In genomic region chr15:33215941-33216872, GRCh38 we compare ENCODE assay signal across 9 cellular contexts. TPM values are rescaled to one million over a fixed set of nuclear protein-coding genes. Genes with fewer than 3 reads are reported as not detected.
A peak's percentile ranks its signal among the peaks of the same experiment; 100 is the strongest.
DNase-seq lines count a peak whose midpoint lies in the region; ATAC-seq and TF ChIP-seq lines count a peak whose summit lies in the region.
"Had no signal": no experiment of that assay in that cellular context is flagged by ENCODE, and none has a peak within 500 bp of the region (broad histone marks: within the 10 kb centered on the region; RNA-seq: fewer than 3 reads in every experiment).

No MANE protein-coding gene starts in this region.

- ATAC-seq in stimulated activated memory B cell treated with anti-CD40 and anti-IgM and Interleukin-4, amounts not matched to agents 10 μg/mL and 1 μg/mL and 100 μg/mL, for 72 hours, result no peak
- ATAC-seq: naive thymus-derived CD8-positive, alpha-beta T cell had no signal

- peaks cover 4% of the 10 kb centered on the region for H3K9me3 Mint-ChIP-seq in glutamatergic neuron (ENCODE audit: unreplicated experiment)
- no peaks in the 10 kb centered on the region for H3K9me3 Mint-ChIP-seq in stimulated activated memory B cell treated with anti-CD40 and anti-IgM and Interleukin-4, amounts not matched to agents 10 μg/mL and 1 μg/mL and 100 μg/mL, for 72 hours
- H3K9me3 Mint-ChIP-seq: naive thymus-derived CD8-positive, alpha-beta T cell had no signal

- no peak overlapping the region for H3K4me3 Mint-ChIP-seq in glutamatergic neuron (ENCODE audit: unreplicated experiment)
- no peak overlapping the region for H3K4me3 Mint-ChIP-seq in stimulated activated memory B cell treated with anti-CD40 and anti-IgM and Interleukin-4, amounts not matched to agents 10 μg/mL and 1 μg/mL and 100 μg/mL, for 72 hours
- H3K4me3 Mint-ChIP-seq: naive thymus-derived CD8-positive, alpha-beta T cell had no signal

- DNase-seq in ACHN, result peak; percentile 36
- peak; percentile 42 for DNase-seq in GM13976 (ENCODE audit: low spot score)
- DNase-seq in SK-MEL-5 (ENCODE audit: low read depth, low spot score), result peak; percentile 58
- no peak for DNase-seq in glutamatergic neuron
- no peak for DNase-seq in effector CD4-positive, alpha-beta T cell
- DNase-seq in C1 segment of cervical spinal cord (lab: John Stamatoyannopoulos, UW), result no peak
- DNase-seq in NCI-H1048 (lab: John Stamatoyannopoulos, UW), result no peak

- H3K36me3 Mint-ChIP-seq in glutamatergic neuron (ENCODE audit: unreplicated experiment), result no peaks in the 10 kb centered on the region
- H3K36me3 Mint-ChIP-seq in stimulated activated memory B cell treated with anti-CD40 and anti-IgM and Interleukin-4, amounts not matched to agents 10 μg/mL and 1 μg/mL and 100 μg/mL, for 72 hours, result no peaks in the 10 kb centered on the region
- H3K36me3 Mint-ChIP-seq: naive thymus-derived CD8-positive, alpha-beta T cell had no signal

- in situ Hi-C loops in ACHN (cut with HindIII; ENCODE audit: low pct_ligation_motif_present, low pct_unique_long_range_greater_than_20kb, low sequenced_read_pairs), result no loop called here
- in situ Hi-C loops in GM13976 (cut with MboI; ENCODE audit: low sequenced_read_pairs, unreplicated experiment), result no loop called here
- in situ Hi-C loops in SK-MEL-5 (cut with HindIII; ENCODE audit: low pct_unique_long_range_greater_than_20kb, low sequenced_read_pairs), result no loop called here

- H3K27ac Mint-ChIP-seq in glutamatergic neuron (ENCODE audit: unreplicated experiment), result no peak overlapping the region
- no peak overlapping the region for H3K27ac Mint-ChIP-seq in stimulated activated memory B cell treated with anti-CD40 and anti-IgM and Interleukin-4, amounts not matched to agents 10 μg/mL and 1 μg/mL and 100 μg/mL, for 72 hours
- H3K27ac Mint-ChIP-seq: naive thymus-derived CD8-positive, alpha-beta T cell had no signal

- H3K4me1 Mint-ChIP-seq in glutamatergic neuron (ENCODE audit: low read depth, unreplicated experiment), result peaks cover 7% of the 10 kb centered on the region
- H3K4me1 Mint-ChIP-seq in stimulated activated memory B cell treated with anti-CD40 and anti-IgM and Interleukin-4, amounts not matched to agents 10 μg/mL and 1 μg/mL and 100 μg/mL, for 72 hours, result no peaks in the 10 kb centered on the region
- H3K4me1 Mint-ChIP-seq: naive thymus-derived CD8-positive, alpha-beta T cell had no signal

- H3K27me3 Mint-ChIP-seq in glutamatergic neuron (ENCODE audit: unreplicated experiment), result peaks cover 4% of the 10 kb centered on the region
- peaks cover 9% of the 10 kb centered on the region for H3K27me3 Mint-ChIP-seq in stimulated activated memory B cell treated with anti-CD40 and anti-IgM and Interleukin-4, amounts not matched to agents 10 μg/mL and 1 μg/mL and 100 μg/mL, for 72 hours

- peak; percentile 31 for TF ChIP-seq CTCF in GM13976 (IDR thresholded peaks at IDR 0.05; ENCODE audit: borderline replicate concordance, control extremely low read depth, extremely low read depth, insufficient read depth, missing control alignments)
- TF ChIP-seq CTCF in glutamatergic neuron (IDR thresholded peaks at IDR 0.05; ENCODE audit: partially characterized antibody, unreplicated experiment), result peak; percentile 40

RNA-seq across cellular contexts. Expression of gene FMN1, which starts 21.7 kb away (rescaled TPM):
- total RNA-seq in SK-MEL-5 (2014; rRNA removed; shearing (Covaris generic)), result 87.0 and 96.0 TPM in 2 replicates
- 42.4 and 63.2 TPM in 2 replicates for polyA plus RNA-seq in SK-MEL-5 (2015; cell fraction: cytosol; rRNA removed)
- polyA plus RNA-seq in SK-MEL-5 (2015; cell fraction: nucleus; rRNA removed), result 44.5 and 58.3 TPM in 2 replicates
- 1.1 TPM for total RNA-seq in glutamatergic neuron (ENCODE audit: unreplicated experiment)

Comparison
In these comparisons a context has a peak if more than half of its experiments do, and no peak if none do; other contexts are left out.
1. DNase-seq: peak in ACHN (single experiment), GM13976 (single experiment) and SK-MEL-5 (single experiment); none in glutamatergic neuron (single experiment), effector CD4-positive, alpha-beta T cell (single experiment), C1 segment of cervical spinal cord (0 of 14) and NCI-H1048 (single experiment).
2. RNA of gene FMN1, which starts 21.7 kb away (total RNA-seq): 87.0 to 96.0 TPM in SK-MEL-5; 1.1 TPM in glutamatergic neuron (single experiment); every median in the first group is over 10 times any median in the second.